15 cellular contexts compared by ENCODE assay signal in the genomic region with DNA sequence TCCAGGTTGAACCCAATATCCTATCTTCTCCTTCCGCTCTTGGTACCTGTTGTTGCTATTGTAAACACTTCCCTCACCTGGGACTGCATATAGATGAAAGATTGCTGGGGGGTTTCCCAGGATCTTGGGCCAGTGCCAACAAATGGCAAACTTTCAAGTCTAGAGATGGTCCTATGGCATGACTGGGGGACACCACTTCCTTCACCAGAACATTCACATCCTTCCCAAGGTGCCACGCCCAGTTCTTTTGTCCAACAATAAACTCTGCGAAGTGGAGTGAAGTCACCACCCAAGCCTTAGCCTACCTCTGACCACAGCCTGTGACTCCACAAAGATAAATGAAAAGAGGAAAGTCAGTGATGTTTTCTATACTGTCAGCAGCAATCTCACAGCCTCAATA. TPM values are rescaled to one million over a fixed set of nuclear protein-coding genes. Genes with fewer than 3 reads are reported as not detected.
DNase-seq lines count a peak whose midpoint lies in the region; ATAC-seq and TF ChIP-seq lines count a peak whose summit lies in the region.
"Had no signal": no experiment of that assay in that cellular context is flagged by ENCODE, and none has a peak within 500 bp of the region (broad histone marks: within the 10 kb centered on the region; RNA-seq: fewer than 3 reads in every experiment).

No MANE protein-coding gene starts in this region.

- H3K4me1 ChIP-seq in neutrophil (ENCODE audit: control insufficient read depth in 1 of 2, insufficient read depth in 1 of 2, low read depth in 1 of 2, low read length in 1 of 2): peaks cover 33 to 47% of the 10 kb centered on the region in 2 experiments
- H3K4me1 ChIP-seq in left ventricle myocardium inferior: no peaks in the 10 kb centered on the region

- intact Hi-C loops in left ventricle myocardium inferior (cut with micrococcal nuclease): no loop called here

- DNase-seq in H4 (ENCODE audit: low spot score): peak; percentile 14
- DNase-seq in left ventricle myocardium inferior: no peak
- no peak for DNase-seq in RKO (ENCODE audit: low spot score)
- DNase-seq: C1 segment of cervical spinal cord, cerebellar nuclear complex, KBM-7, kidney glomerular epithelial cell, NCI-H1436 treated with DMSO at 0.1 percent for 48 hours, NCI-H345, thyroid gland had no signal

- peaks cover 4% of the 10 kb centered on the region for H3K36me3 ChIP-seq in neutrophil
- no peaks in the 10 kb centered on the region for H3K36me3 ChIP-seq in left ventricle myocardium inferior
- H3K36me3 ChIP-seq: thyroid gland had no signal

- TF ChIP-seq CTCF in neutrophil (IDR thresholded peaks at IDR 0.05) (no peak), left ventricle myocardium inferior (IDR thresholded peaks at IDR 0.05; ENCODE audit: borderline replicate concordance) (no peak)

- peaks cover 30% of the 10 kb centered on the region for H3K4me1 Mint-ChIP-seq in T-helper 1 cell treated with Interleukin-12 subunit alpha and Interleukin-12 subunit beta and Interleukin-4 antibody, amounts not matched to agents 30 μg/mL and 1 μg/mL, for 36 hours (ENCODE audit: low read depth)
- H3K4me1 Mint-ChIP-seq in activated naive CD4-positive, alpha-beta T cell treated with anti-CD3 and anti-CD28 coated beads, Interleukin-2, amount 50 U/mL, for 24 hours: peaks cover 12% of the 10 kb centered on the region

- no peak overlapping the region for H3K4me3 ChIP-seq in neutrophil (ENCODE audit: low read depth in 1 of 2, low read length in 1 of 2)
- H3K4me3 ChIP-seq in left ventricle myocardium inferior: no peak overlapping the region
- H3K4me3 ChIP-seq: thyroid gland had no signal

- no peaks in the 10 kb centered on the region for H3K9me3 Mint-ChIP-seq in T-helper 1 cell treated with Interleukin-12 subunit alpha and Interleukin-12 subunit beta and Interleukin-4 antibody, amounts not matched to agents 30 μg/mL and 1 μg/mL, for 36 hours
- H3K9me3 Mint-ChIP-seq in activated naive CD4-positive, alpha-beta T cell treated with anti-CD3 and anti-CD28 coated beads, Interleukin-2, amount 50 U/mL, for 24 hours: no peaks in the 10 kb centered on the region

- peaks cover 10% of the 10 kb centered on the region for H3K36me3 Mint-ChIP-seq in T-helper 1 cell treated with Interleukin-12 subunit alpha and Interleukin-12 subunit beta and Interleukin-4 antibody, amounts not matched to agents 30 μg/mL and 1 μg/mL, for 36 hours (ENCODE audit: low read depth)
- no peaks in the 10 kb centered on the region for H3K36me3 Mint-ChIP-seq in activated naive CD4-positive, alpha-beta T cell treated with anti-CD3 and anti-CD28 coated beads, Interleukin-2, amount 50 U/mL, for 24 hours

- H3K9me3 ChIP-seq in neutrophil: no peaks in the 10 kb centered on the region
- no peaks in the 10 kb centered on the region for H3K9me3 ChIP-seq in left ventricle myocardium inferior (replicated peaks)
- H3K9me3 ChIP-seq: thyroid gland had no signal

- H3K27me3 ChIP-seq in neutrophil: no peaks in the 10 kb centered on the region
- peaks cover 15% of the 10 kb centered on the region for H3K27me3 ChIP-seq in left ventricle myocardium inferior (ENCODE audit: low read depth)
- H3K27me3 ChIP-seq: thyroid gland had no signal

- H3K27ac ChIP-seq in neutrophil: peak overlapping the region; percentile 71
- no peak overlapping the region for H3K27ac ChIP-seq in left ventricle myocardium inferior (replicated peaks)
- H3K27ac ChIP-seq: thyroid gland had no signal

- no peak for ATAC-seq in HG03565 (IDR thresholded peaks at IDR 0.05; ENCODE audit: unreplicated experiment)

- peak overlapping the region; percentile 29 for H3K4me3 Mint-ChIP-seq in T-helper 1 cell treated with Interleukin-12 subunit alpha and Interleukin-12 subunit beta and Interleukin-4 antibody, amounts not matched to agents 30 μg/mL and 1 μg/mL, for 36 hours
- no peak overlapping the region for H3K4me3 Mint-ChIP-seq in activated naive CD4-positive, alpha-beta T cell treated with anti-CD3 and anti-CD28 coated beads, Interleukin-2, amount 50 U/mL, for 24 hours

- H3K27me3 Mint-ChIP-seq in T-helper 1 cell treated with Interleukin-12 subunit alpha and Interleukin-12 subunit beta and Interleukin-4 antibody, amounts not matched to agents 30 μg/mL and 1 μg/mL, for 36 hours (ENCODE audit: low read depth): peaks cover 4% of the 10 kb centered on the region
- peaks cover 2% of the 10 kb centered on the region for H3K27me3 Mint-ChIP-seq in activated naive CD4-positive, alpha-beta T cell treated with anti-CD3 and anti-CD28 coated beads, Interleukin-2, amount 50 U/mL, for 24 hours
- H3K27me3 Mint-ChIP-seq: progenitor cell of endocrine pancreas had no signal

- peak overlapping the region; percentile 75 for H3K27ac Mint-ChIP-seq in T-helper 1 cell treated with Interleukin-12 subunit alpha and Interleukin-12 subunit beta and Interleukin-4 antibody, amounts not matched to agents 30 μg/mL and 1 μg/mL, for 36 hours
- H3K27ac Mint-ChIP-seq in activated naive CD4-positive, alpha-beta T cell treated with anti-CD3 and anti-CD28 coated beads, Interleukin-2, amount 50 U/mL, for 24 hours: peak overlapping the region; percentile 1
- H3K27ac Mint-ChIP-seq: progenitor cell of endocrine pancreas had no signal

RNA-seq across cellular contexts. Expression of gene DOCK8, which starts 34.4 kb away (rescaled TPM):
- 0.15 and 0.58 TPM in 2 replicates for total RNA-seq in H4 (2014; rRNA removed; shearing (Covaris generic))
- 3.7 TPM for total RNA-seq in left ventricle myocardium inferior
